Comparison of ENCODE assay signal across 1 cellular context in the genomic region with DNA sequence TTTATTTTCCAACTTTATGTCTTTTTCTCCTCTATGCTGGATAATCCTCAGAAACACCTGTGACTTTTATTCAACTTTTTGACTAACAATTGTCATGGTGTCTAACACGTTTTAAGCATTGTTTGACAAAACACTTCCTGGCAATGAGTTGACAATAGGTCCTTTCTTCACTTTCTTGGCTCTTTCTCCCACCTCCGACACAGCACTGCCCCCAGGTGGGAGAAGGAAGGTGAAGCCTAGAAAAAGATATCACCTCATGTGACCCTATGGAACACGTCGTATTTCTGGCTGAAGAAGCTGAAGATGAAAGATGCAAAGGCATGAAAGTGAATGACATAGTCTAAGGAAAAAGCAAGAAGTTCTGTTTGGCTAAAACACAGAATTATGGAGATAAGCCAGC.
TF ChIP-seq lines count a peak whose summit lies in the region.

No MANE protein-coding gene starts in this region.

TF ChIP-seq in K562, 482 proteins besides CTCF, POLR2A, EP300 and RAD21 (continued from another document):
- TF ChIP-seq, protein P1, sequence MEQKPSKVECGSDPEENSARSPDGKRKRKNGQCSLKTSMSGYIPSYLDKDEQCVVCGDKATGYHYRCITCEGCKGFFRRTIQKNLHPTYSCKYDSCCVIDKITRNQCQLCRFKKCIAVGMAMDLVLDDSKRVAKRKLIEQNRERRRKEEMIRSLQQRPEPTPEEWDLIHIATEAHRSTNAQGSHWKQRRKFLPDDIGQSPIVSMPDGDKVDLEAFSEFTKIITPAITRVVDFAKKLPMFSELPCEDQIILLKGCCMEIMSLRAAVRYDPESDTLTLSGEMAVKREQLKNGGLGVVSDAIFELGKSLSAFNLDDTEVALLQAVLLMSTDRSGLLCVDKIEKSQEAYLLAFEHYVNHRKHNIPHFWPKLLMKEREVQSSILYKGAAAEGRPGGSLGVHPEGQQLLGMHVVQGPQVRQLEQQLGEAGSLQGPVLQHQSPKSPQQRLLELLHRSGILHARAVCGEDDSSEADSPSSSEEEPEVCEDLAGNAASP (IDR thresholded peaks at IDR 0.05): peak; percentile 56
- TF ChIP-seq ZNF282 (CRISPR knock-in tag; IDR thresholded peaks at IDR 0.05) (no peak), NR2C1 (IDR thresholded peaks at IDR 0.05) (no peak), NR2C1 (tag; IDR thresholded peaks at IDR 0.05) (no peak), SMC3 (conservative IDR thresholded peaks at IDR 0.05; ENCODE audit: insufficient read depth, low read depth, low read length) (peak; percentile 46; the same call in 1 of the 2 replicates), KAT8 (IDR thresholded peaks at IDR 0.05; ENCODE audit: low read depth) (no peak), CXXC5 (CRISPR knock-in tag; IDR thresholded peaks at IDR 0.05) (no peak), TAF15 (IDR thresholded peaks at IDR 0.05; ENCODE audit: low read depth, low read length) (no peak)
- TF ChIP-seq, protein P2, sequence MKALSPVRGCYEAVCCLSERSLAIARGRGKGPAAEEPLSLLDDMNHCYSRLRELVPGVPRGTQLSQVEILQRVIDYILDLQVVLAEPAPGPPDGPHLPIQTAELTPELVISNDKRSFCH (CRISPR knock-in tag; IDR thresholded peaks at IDR 0.05): no peak
- TF ChIP-seq, protein P2 (tag; IDR thresholded peaks at IDR 0.05): no peak
- TF ChIP-seq, protein P3, sequence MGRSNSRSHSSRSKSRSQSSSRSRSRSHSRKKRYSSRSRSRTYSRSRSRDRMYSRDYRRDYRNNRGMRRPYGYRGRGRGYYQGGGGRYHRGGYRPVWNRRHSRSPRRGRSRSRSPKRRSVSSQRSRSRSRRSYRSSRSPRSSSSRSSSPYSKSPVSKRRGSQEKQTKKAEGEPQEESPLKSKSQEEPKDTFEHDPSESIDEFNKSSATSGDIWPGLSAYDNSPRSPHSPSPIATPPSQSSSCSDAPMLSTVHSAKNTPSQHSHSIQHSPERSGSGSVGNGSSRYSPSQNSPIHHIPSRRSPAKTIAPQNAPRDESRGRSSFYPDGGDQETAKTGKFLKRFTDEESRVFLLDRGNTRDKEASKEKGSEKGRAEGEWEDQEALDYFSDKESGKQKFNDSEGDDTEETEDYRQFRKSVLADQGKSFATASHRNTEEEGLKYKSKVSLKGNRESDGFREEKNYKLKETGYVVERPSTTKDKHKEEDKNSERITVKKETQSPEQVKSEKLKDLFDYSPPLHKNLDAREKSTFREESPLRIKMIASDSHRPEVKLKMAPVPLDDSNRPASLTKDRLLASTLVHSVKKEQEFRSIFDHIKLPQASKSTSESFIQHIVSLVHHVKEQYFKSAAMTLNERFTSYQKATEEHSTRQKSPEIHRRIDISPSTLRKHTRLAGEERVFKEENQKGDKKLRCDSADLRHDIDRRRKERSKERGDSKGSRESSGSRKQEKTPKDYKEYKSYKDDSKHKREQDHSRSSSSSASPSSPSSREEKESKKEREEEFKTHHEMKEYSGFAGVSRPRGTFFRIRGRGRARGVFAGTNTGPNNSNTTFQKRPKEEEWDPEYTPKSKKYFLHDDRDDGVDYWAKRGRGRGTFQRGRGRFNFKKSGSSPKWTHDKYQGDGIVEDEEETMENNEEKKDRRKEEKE (IDR thresholded peaks at IDR 0.05; ENCODE audit: borderline replicate concordance in 1 of 2, control insufficient read depth in 1 of 2, low read depth in 2 of 2, low read length in 1 of 2): no peak
- TF ChIP-seq, protein P4, sequence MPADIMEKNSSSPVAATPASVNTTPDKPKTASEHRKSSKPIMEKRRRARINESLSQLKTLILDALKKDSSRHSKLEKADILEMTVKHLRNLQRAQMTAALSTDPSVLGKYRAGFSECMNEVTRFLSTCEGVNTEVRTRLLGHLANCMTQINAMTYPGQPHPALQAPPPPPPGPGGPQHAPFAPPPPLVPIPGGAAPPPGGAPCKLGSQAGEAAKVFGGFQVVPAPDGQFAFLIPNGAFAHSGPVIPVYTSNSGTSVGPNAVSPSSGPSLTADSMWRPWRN (IDR thresholded peaks at IDR 0.05; ENCODE audit: low read depth): no peak
- TF ChIP-seq, protein P5, sequence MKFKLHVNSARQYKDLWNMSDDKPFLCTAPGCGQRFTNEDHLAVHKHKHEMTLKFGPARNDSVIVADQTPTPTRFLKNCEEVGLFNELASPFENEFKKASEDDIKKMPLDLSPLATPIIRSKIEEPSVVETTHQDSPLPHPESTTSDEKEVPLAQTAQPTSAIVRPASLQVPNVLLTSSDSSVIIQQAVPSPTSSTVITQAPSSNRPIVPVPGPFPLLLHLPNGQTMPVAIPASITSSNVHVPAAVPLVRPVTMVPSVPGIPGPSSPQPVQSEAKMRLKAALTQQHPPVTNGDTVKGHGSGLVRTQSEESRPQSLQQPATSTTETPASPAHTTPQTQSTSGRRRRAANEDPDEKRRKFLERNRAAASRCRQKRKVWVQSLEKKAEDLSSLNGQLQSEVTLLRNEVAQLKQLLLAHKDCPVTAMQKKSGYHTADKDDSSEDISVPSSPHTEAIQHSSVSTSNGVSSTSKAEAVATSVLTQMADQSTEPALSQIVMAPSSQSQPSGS (CRISPR knock-in tag; IDR thresholded peaks at IDR 0.05): no peak
